8 cellular contexts compared by ENCODE assay signal in the genomic region with DNA sequence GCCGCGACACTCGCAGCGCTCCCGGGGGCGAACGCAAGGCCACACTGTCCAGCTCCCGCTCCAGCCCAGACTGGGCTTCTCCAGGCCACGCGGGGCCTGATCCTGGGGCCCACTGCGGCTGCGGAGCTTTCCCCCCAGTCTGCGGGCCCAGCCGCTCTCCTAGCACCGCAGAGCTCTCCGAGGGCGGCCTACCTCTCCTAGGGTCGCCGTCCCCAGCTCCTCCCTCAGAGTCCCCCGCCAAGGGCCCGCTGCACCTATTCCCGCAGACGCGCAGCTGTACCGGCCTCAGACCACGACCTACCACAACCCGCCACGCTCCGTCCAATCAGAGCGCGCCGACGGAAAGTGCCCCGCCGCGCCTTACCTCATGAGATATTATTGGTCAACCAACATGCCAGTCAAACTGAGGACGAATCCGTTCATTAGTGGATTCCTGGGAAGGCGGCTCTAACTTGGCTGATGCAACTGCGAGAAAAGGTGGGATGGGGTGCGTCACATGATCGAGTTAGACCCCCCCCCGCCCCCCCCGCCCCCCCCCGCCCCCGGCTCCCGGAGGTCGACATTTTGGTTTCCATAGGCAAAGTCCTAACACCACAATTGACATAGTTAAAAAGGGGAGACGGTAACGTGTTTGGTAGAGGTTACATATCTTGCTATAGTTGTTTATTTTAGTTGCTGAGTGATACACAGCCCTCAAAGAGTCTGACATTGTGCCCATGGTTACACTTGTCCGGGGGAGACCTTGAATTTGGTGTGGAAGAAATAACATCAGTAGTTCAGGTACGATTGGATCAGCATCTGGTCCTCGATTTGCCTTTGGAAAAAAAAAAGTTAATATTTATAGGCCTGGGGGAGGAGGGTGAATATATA. TPM values are rescaled to one million over a fixed set of nuclear protein-coding genes. Genes with fewer than 3 reads are reported as not detected.
A peak's percentile ranks its signal among the peaks of the same experiment; 100 is the strongest.
DNase-seq lines count a peak whose midpoint lies in the region; ATAC-seq and TF ChIP-seq lines count a peak whose summit lies in the region.

Gene AARS1, minus strand, starts transcription at position 278 of the 870 bp plus-strand sequence. CDS start 6,743 bp downstream, outside the sequence.

- peak within 1 kb of the TSS; percentile 78 to 89 for H3K4me3 ChIP-seq in right atrium auricular region
- H3K4me3 ChIP-seq in uterus = peak within 1 kb of the TSS; percentile 82 to 100

- H3K27ac ChIP-seq in right atrium auricular region = peak within 1 kb of the TSS; percentile 92 to 95
- peak within 1 kb of the TSS; percentile 88 to 93 for H3K27ac ChIP-seq in uterus

- ATAC-seq in GM18498 (IDR thresholded peaks at IDR 0.05; ENCODE audit: unreplicated experiment) (peak; percentile 98), HG02938 (IDR thresholded peaks at IDR 0.05; ENCODE audit: unreplicated experiment) (peak; percentile 99)

- peak; percentile 92 to 94 for TF ChIP-seq POLR2A in uterus (IDR thresholded peaks at IDR 0.05)

- H3K9me3 ChIP-seq in right atrium auricular region = no peaks in the 10 kb centered on the region
- H3K9me3 ChIP-seq in uterus = no peaks in the 10 kb centered on the region

- TF ChIP-seq CTCF in right atrium auricular region (IDR thresholded peaks at IDR 0.05) (no peak), uterus (IDR thresholded peaks at IDR 0.05) (no peak)

- H3K36me3 ChIP-seq in right atrium auricular region (peaks cover 5% of the 10 kb centered on the region), uterus (no peaks in the 10 kb centered on the region)

- intact Hi-C loops in uterus (cut with DNase I; ENCODE audit: low total_unique reads) = no loop called here

- H3K27me3 ChIP-seq in right atrium auricular region (no peaks in the 10 kb centered on the region), uterus (no peaks in the 10 kb centered on the region)

- DNase-seq in NCI-H187 (lab: John Stamatoyannopoulos, UW) (peak; percentile 66 to 88), T-helper 2 cell (peak; percentile 86 to 100 (median 93)), anterior cingulate cortex (lab: John Stamatoyannopoulos, UW) (peak; percentile 65 to 99 (median 95)), right atrium auricular region (ENCODE audit: low spot score) (peak; percentile 99), pulmonary artery endothelial cell (ENCODE audit: low read depth, low spot score) (peak; percentile 99), uterus (peak; percentile 95 to 98)

- H3K4me1 ChIP-seq in right atrium auricular region (peaks cover 0 to 10% of the 10 kb centered on the region in 2 donors), uterus (peaks cover 0 to 9% of the 10 kb centered on the region in 2 donors)

RNA-seq across cellular contexts. Expression of gene AARS1, which starts in this region (rescaled TPM):
- total RNA-seq in right atrium auricular region (10 to 100 TPM; 54.0 to 56.8 TPM), pulmonary artery endothelial cell (151 and 159 TPM in 2 replicates), uterus (10 to 100 TPM; 32.5 to 99.4 (median 62.5) TPM)

Comparison
In these comparisons a context has a peak if more than half of its experiments do, and no peak if none do; other contexts are left out.
1. Peak in every context shown above with its lines: DNase-seq, ATAC-seq, H3K4me3 ChIP-seq and H3K27ac ChIP-seq.